Comparison of ENCODE assay signal across 1 cellular context in the genomic region with DNA sequence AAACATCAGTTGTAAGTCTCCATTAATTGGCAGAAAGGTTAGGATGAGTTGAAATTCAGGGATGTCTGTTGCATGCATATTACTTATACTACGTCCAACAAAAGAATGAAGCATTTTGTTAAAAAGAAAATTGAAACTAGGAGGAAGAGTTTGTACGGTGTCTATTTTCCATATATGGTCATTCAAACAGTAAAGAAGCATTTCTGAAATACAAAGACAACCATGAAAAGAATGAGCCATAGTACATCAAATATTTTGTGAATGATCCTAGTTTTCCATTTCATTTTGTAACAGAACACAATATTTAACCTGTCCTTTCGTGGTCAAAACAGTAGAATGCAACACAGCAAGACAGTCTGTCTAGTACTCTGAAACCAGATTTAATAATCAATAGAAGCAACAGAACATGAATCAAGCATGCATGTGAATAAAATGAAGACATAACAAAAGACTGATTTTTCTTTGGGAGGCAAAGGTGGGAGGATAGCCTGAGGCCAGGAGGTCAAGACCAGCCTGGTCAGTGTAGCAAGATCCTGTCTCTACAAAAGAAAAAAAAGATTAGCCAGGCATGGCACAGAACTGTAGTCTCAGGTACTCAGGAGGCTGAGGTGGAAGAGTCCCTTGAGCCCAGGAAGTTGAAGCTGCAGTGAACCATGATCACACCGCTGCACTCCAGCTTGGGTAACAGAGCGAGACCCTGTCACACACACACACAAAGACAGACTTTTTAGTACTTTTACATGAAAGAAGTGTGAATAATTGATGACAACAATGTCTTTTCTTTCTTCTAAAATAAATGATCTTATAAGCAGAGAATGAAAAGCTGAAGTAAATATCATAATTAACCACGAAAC.
TF ChIP-seq lines count a peak whose summit lies in the region.

No MANE protein-coding gene starts in this region.

TF ChIP-seq in IMR-90, 13 proteins besides CTCF, POLR2A, EP300 and RAD21:
- TF ChIP-seq FOS (IDR thresholded peaks at IDR 0.05; ENCODE audit: low read depth, low read length) (no peak), RFX5 (IDR thresholded peaks at IDR 0.05; ENCODE audit: low read depth, low read length) (no peak), CEBPB (IDR thresholded peaks at IDR 0.05; ENCODE audit: low read depth, low read length) (no peak), MAFK (IDR thresholded peaks at IDR 0.05; ENCODE audit: low read depth, low read length) (no peak), RCOR1 (IDR thresholded peaks at IDR 0.05; ENCODE audit: insufficient replicate concordance, low read length) (no peak), CHD1 (IDR thresholded peaks at IDR 0.05; ENCODE audit: low read depth, low read length) (no peak), MXI1 (IDR thresholded peaks at IDR 0.05; ENCODE audit: borderline replicate concordance, low read depth, low read length) (no peak), SMC3 (IDR thresholded peaks at IDR 0.05; ENCODE audit: low read depth, low read length) (no peak), MAZ (IDR thresholded peaks at IDR 0.05; ENCODE audit: borderline replicate concordance, low read depth, low read length) (no peak)
- TF ChIP-seq, protein P1, sequence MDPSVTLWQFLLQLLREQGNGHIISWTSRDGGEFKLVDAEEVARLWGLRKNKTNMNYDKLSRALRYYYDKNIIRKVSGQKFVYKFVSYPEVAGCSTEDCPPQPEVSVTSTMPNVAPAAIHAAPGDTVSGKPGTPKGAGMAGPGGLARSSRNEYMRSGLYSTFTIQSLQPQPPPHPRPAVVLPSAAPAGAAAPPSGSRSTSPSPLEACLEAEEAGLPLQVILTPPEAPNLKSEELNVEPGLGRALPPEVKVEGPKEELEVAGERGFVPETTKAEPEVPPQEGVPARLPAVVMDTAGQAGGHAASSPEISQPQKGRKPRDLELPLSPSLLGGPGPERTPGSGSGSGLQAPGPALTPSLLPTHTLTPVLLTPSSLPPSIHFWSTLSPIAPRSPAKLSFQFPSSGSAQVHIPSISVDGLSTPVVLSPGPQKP (IDR thresholded peaks at IDR 0.05; ENCODE audit: borderline replicate concordance, low read depth, low read length): no peak
- TF ChIP-seq, protein P2, sequence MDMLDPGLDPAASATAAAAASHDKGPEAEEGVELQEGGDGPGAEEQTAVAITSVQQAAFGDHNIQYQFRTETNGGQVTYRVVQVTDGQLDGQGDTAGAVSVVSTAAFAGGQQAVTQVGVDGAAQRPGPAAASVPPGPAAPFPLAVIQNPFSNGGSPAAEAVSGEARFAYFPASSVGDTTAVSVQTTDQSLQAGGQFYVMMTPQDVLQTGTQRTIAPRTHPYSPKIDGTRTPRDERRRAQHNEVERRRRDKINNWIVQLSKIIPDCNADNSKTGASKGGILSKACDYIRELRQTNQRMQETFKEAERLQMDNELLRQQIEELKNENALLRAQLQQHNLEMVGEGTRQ (IDR thresholded peaks at IDR 0.05; ENCODE audit: low read depth, low read length): no peak
